In genomic region chr14:31437045-31437691, GRCh38 we compare ENCODE assay signal across 4 cellular contexts. TPM values are rescaled to one million over a fixed set of nuclear protein-coding genes. Genes with fewer than 3 reads are reported as not detected.
"Had no signal": no experiment of that assay in that cellular context is flagged by ENCODE, and none has a peak within 500 bp of the region (broad histone marks: within the 10 kb centered on the region; RNA-seq: fewer than 3 reads in every experiment).

No MANE protein-coding gene starts in this region.

RNA-seq across cellular contexts. Expression of gene GPR33, which starts 50.7 kb away (rescaled TPM):
- total RNA-seq: LHCN-M2, M059J, MCF 10A, NCI-H460 had no signal
